6 cellular contexts compared by ENCODE assay signal in the genomic region with DNA sequence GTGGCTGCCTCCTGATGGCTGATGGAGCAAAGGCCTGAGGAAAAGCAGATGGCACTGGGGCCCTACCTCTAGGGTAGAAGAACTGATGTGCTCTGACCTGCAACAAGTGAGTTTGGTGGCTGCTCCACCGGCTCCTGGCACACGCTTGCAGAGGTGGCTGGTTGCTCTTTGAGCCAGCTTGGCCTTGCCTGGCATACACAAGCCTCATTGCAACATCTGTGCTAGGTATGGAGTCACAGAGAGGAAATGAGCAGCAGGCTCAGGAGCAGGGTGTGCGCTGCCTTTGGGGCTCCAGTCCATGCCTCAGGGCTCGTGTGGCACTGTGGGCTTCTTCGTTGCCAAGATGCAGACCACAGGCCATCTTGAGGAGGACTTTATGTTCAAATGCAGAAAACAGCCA. TPM values are rescaled to one million over a fixed set of nuclear protein-coding genes. Genes with fewer than 3 reads are reported as not detected.
"Had no signal": no experiment of that assay in that cellular context is flagged by ENCODE, and none has a peak within 500 bp of the region (broad histone marks: within the 10 kb centered on the region; RNA-seq: fewer than 3 reads in every experiment).

No MANE protein-coding gene starts in this region.

RNA-seq across cellular contexts. Expression of a gene that starts 40.5 kb away (rescaled TPM):
- total RNA-seq: GM23248, GM23338, H1, H7, H9, HFFc6 had no signal
- polyA plus RNA-seq: GM23248, GM23338, H1 had no signal
